In genomic region chr14:30419037-30419436, GRCh38 we compare ENCODE assay signal across 28 cellular contexts.
"Had no signal": no experiment of that assay in that cellular context is flagged by ENCODE, and none has a peak within 500 bp of the region (broad histone marks: within the 10 kb centered on the region; RNA-seq: fewer than 3 reads in every experiment).

No MANE protein-coding gene starts in this region.

- H3K9me3 ChIP-seq: ovary, psoas muscle, spleen, suprapubic skin, testis, tibial artery, transverse colon, upper lobe of right lung, uterus had no signal

- H3K4me1 ChIP-seq: neural progenitor cell, parathyroid adenoma, psoas muscle, spleen, suprapubic skin, testis, tibial artery, transverse colon, upper lobe of right lung, uterus had no signal

- DNase-seq: natural killer cell; occipital lobe; ovary; posterior cingulate gyrus; psoas muscle; right cardiac atrium; spleen; stimulated activated CD4-positive, alpha-beta T cell treated with anti-CD3 and anti-CD28 coated beads, Interleukin-12 subunit alpha, Interleukin-12 subunit beta, amount 100 ng/mL, for 4 hours; stimulated activated CD4-positive, alpha-beta T cell treated with anti-CD3 and anti-CD28 coated beads, Interleukin-1b, Interleukin-23, amount 100 ng/mL, for 48 hours; stimulated activated CD4-positive, alpha-beta T cell treated with anti-CD3 and anti-CD28 coated beads, Interleukin-4, amount 100 ng/mL, for 1 hour; stimulated activated CD4-positive, alpha-beta T cell treated with anti-CD3 and anti-CD28 coated beads, Interleukin-4, amount 100 ng/mL, for 4 hours; stimulated activated CD8-positive, alpha-beta memory T cell treated with anti-CD3 and anti-CD28 coated beads, Interleukin-4, amount 100 ng/mL, for 48 hours; stimulated activated naive CD4-positive, alpha-beta T cell; stimulated activated naive CD8-positive, alpha-beta T cell treated with anti-CD3 and anti-CD28 coated beads, Interleukin-15, amount 100 ng/mL, for 72 hours; stimulated activated naive CD8-positive, alpha-beta T cell treated with anti-CD3 and anti-CD28 coated beads, Interleukin-15, Interleukin-2, amounts not matched to agents 100 U/mL and 50 U/mL, for 24 hours; substantia nigra; testis; tibial artery; transverse colon; upper lobe of right lung; uterus had no signal

- H3K36me3 ChIP-seq: neural progenitor cell, ovary, spleen, suprapubic skin, tibial artery, transverse colon, upper lobe of right lung, uterus had no signal

- H3K4me3 ChIP-seq: neural progenitor cell, ovary, psoas muscle, skin epidermis, smooth muscle cell, spleen, suprapubic skin, testis, tibial artery, transverse colon, upper lobe of right lung, uterus had no signal

- ATAC-seq: natural killer cell; psoas muscle; right cardiac atrium; sciatic nerve; stimulated activated memory B cell treated with anti-CD40 and anti-IgM and Interleukin-4, amounts not matched to agents 10 μg/mL and 1 μg/mL and 100 μg/mL, for 72 hours; stimulated activated naive CD8-positive, alpha-beta T cell treated with anti-CD3 and anti-CD28 coated beads, Interleukin-15, amount 100 ng/mL, for 72 hours; stimulated activated naive CD8-positive, alpha-beta T cell treated with anti-CD3 and anti-CD28 coated beads, Interleukin-15, Interleukin-2, amounts not matched to agents 100 U/mL and 50 U/mL, for 24 hours; upper lobe of right lung had no signal

- H3K27me3 ChIP-seq: neural progenitor cell, ovary, suprapubic skin, testis, tibial artery, transverse colon, upper lobe of right lung, uterus had no signal

- H3K27ac ChIP-seq: neural progenitor cell, ovary, parathyroid adenoma, psoas muscle, skin epidermis, spleen, suprapubic skin, testis, tibial artery, transverse colon, upper lobe of right lung, uterus had no signal
